25 cellular contexts compared by ENCODE assay signal in the genomic region with DNA sequence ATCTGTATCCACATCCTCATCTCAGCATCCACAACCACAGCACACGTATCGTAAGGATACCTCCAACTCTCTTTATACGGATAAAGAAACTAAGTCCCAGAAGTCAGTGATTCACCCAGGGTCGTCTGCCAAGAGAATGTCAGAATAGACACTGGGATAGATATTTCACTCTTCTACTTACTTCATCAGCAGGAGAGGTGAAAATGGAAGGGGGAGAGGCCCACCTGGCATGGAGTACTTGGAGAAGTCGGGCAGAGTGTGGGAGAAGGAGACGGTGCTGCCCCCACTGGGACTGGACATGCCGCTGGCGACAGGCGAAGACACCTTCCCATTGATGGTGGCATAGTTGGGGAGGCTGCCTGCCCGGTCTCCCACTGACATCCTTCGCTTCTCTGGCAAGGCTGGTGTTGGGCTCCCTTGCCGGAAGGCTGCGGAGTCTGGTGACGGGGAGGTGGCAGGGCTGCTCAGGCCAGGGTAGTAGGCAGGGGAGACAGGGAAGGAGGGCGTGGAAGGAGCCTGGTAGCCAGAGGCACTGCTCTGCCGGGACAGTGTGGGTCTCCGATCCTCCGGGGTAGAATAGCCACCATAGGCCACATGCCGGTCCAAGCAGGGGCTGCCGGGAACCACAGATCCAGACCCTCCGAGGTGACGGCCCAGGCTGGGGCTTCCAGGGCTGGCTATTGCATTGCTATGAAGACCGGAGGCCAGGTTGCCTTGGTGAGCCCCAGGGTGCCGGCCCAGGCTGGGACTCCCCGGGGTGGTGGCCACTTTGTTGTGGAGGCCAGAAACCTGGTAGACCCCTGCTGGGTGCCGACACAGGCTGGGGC.
DNase-seq lines count a peak whose midpoint lies in the region; ATAC-seq and TF ChIP-seq lines count a peak whose summit lies in the region.
"Had no signal": no experiment of that assay in that cellular context is flagged by ENCODE, and none has a peak within 500 bp of the region (broad histone marks: within the 10 kb centered on the region; RNA-seq: fewer than 3 reads in every experiment).

No MANE protein-coding gene starts in this region.

- peak overlapping the region; percentile 39 to 53 for H3K27ac ChIP-seq in coronary artery
- peak overlapping the region; percentile 46 to 56 for H3K27ac ChIP-seq in right atrium auricular region
- H3K27ac ChIP-seq in osteoblast (ENCODE audit: low read depth, low read length) = no peak overlapping the region
- peak overlapping the region; percentile 61 to 64 for H3K27ac ChIP-seq in tibial artery
- H3K27ac ChIP-seq: VCaP had no signal

- POLR2A ChIA-PET in GM10248 (lab: Yijun Ruan, JAX) = no interaction called here

- no peak for ATAC-seq in GM19397 (IDR thresholded peaks at IDR 0.05; ENCODE audit: unreplicated experiment)
- ATAC-seq in T-helper 17 cell = no peak

- H3K36me3 Mint-ChIP-seq in T-helper 17 cell (ENCODE audit: low read depth) = no peaks in the 10 kb centered on the region

- H3K4me1 Mint-ChIP-seq in T-helper 17 cell = no peaks in the 10 kb centered on the region

- H3K27me3 Mint-ChIP-seq in T-helper 17 cell = peaks cover 38% of the 10 kb centered on the region
- H3K27me3 Mint-ChIP-seq: activated T-cell treated with anti-CD3 and anti-CD28 coated beads, Interleukin-2, amount 50 U/mL, for 24 hours; CD4-positive, alpha-beta T cell; dendritic cell treated with granulocyte-macrophage colony-stimulating factor and Interleukin-4, amounts not matched to agents 40 ng/mL and 50 ng/mL, for 4 days had no signal

- no peak for DNase-seq in coronary artery (ENCODE audit: low spot score)
- no peak for DNase-seq in right atrium auricular region (ENCODE audit: low spot score)
- DNase-seq in osteoblast (ENCODE audit: insufficient read length, low spot score, missing footprints) = peak; percentile 71
- no peak for DNase-seq in tibial artery
- DNase-seq in GM10248 (ENCODE audit: extremely low spot score) = no peak
- DNase-seq in T-helper 17 cell = no peak
- DNase-seq in stimulated activated CD8-positive, alpha-beta memory T cell treated with anti-CD3 and anti-CD28 coated beads, Interleukin-4, amount 100 ng/mL, for 48 hours = no peak
- DNase-seq: activated CD4-positive, alpha-beta T cell treated with anti-CD3 and anti-CD28 coated beads for 48 hours; activated naive CD4-positive, alpha-beta T cell; activated T-cell treated with anti-CD3 and anti-CD28 coated beads, Interleukin-2, amount 50 U/mL, for 24 hours; CD4-positive, alpha-beta T cell; HCEC 1CT; midbrain; NCI-H1105 treated with DMSO at 0.1 percent for 48 hours; NCI-H2029; NCI-H226; NCI-H774; small intestine; stimulated activated CD4-positive, alpha-beta T cell treated with anti-CD3 and anti-CD28 coated beads, Interleukin-4, amount 100 ng/mL, for 24 hours; stimulated activated naive CD4-positive, alpha-beta T cell treated with Interleukin-2 at 50 U/mL for 16 hours had no signal

- H3K9me3 ChIP-seq in right atrium auricular region = no peaks in the 10 kb centered on the region
- no peaks in the 10 kb centered on the region for H3K9me3 ChIP-seq in osteoblast (ENCODE audit: low read depth, low read length)
- H3K9me3 ChIP-seq in tibial artery = no peaks in the 10 kb centered on the region
- no peaks in the 10 kb centered on the region for H3K9me3 ChIP-seq in T-helper 17 cell (ENCODE audit: control insufficient read depth, low read length, poor library complexity, severe bottlenecking)
- H3K9me3 ChIP-seq: tibial nerve had no signal

- H2AFZ ChIP-seq in osteoblast (ENCODE audit: low read length) = no peak overlapping the region

- no peaks in the 10 kb centered on the region for H3K79me2 ChIP-seq in osteoblast (ENCODE audit: insufficient read depth, low read length)

- H3K27ac Mint-ChIP-seq in T-helper 17 cell = no peak overlapping the region
- H3K27ac Mint-ChIP-seq: activated T-cell treated with anti-CD3 and anti-CD28 coated beads, Interleukin-2, amount 50 U/mL, for 24 hours; CD4-positive, alpha-beta T cell; dendritic cell treated with granulocyte-macrophage colony-stimulating factor and Interleukin-4, amounts not matched to agents 40 ng/mL and 50 ng/mL, for 4 days; T-helper 2 cell treated with Interferon-gamma antibody and Interleukin-4, amounts not matched to agents 5 μg/mL and 100 μg/mL, for 36 hours had no signal

- H3K4me3 ChIP-seq in coronary artery (no peak overlapping the region), right atrium auricular region (no peak overlapping the region), osteoblast (ENCODE audit: insufficient read depth, low read length) (no peak overlapping the region), tibial artery (no peak overlapping the region)
- H3K4me3 ChIP-seq: tibial nerve had no signal

- H3K4me2 ChIP-seq in osteoblast (ENCODE audit: insufficient read depth, low read length) = no peak overlapping the region

- no peak for TF ChIP-seq CTCF in coronary artery (IDR thresholded peaks at IDR 0.05)
- TF ChIP-seq CTCF in right atrium auricular region (IDR thresholded peaks at IDR 0.05) = no peak
- TF ChIP-seq CTCF in osteoblast (IDR thresholded peaks at IDR 0.05; ENCODE audit: extremely low read depth, low read depth, low read length) = no peak
- TF ChIP-seq CTCF in tibial artery (IDR thresholded peaks at IDR 0.05) = no peak
- TF ChIP-seq CTCF in GM10248 (IDR thresholded peaks at IDR 0.05; ENCODE audit: control extremely low read depth, extremely low read depth, low read depth, missing control alignments) = no peak

- H3K4me3 Mint-ChIP-seq in T-helper 17 cell = no peak overlapping the region
- H3K4me3 Mint-ChIP-seq: activated T-cell treated with anti-CD3 and anti-CD28 coated beads, Interleukin-2, amount 50 U/mL, for 24 hours; CD4-positive, alpha-beta T cell; dendritic cell treated with granulocyte-macrophage colony-stimulating factor and Interleukin-4, amounts not matched to agents 40 ng/mL and 50 ng/mL, for 4 days; T-helper 2 cell treated with Interferon-gamma antibody and Interleukin-4, amounts not matched to agents 5 μg/mL and 100 μg/mL, for 36 hours had no signal

- H4K20me1 ChIP-seq in osteoblast (ENCODE audit: insufficient read depth, low read length) = peaks cover 20% of the 10 kb centered on the region

- intact Hi-C loops in tibial artery (cut with DNase I; ENCODE audit: low total_unique reads) = no loop called here

- H3K36me3 ChIP-seq in right atrium auricular region = peaks cover 97% of the 10 kb centered on the region
- H3K36me3 ChIP-seq in osteoblast (ENCODE audit: insufficient read depth, low read length) = peaks cover 90% of the 10 kb centered on the region
- peaks cover 100% of the 10 kb centered on the region in 3 donors for H3K36me3 ChIP-seq in tibial artery

- H3K27me3 ChIP-seq in right atrium auricular region (no peaks in the 10 kb centered on the region), osteoblast (ENCODE audit: insufficient read depth, low read length) (no peaks in the 10 kb centered on the region), tibial artery (no peaks in the 10 kb centered on the region)
- H3K27me3 ChIP-seq: tibial nerve had no signal

- CTCF ChIA-PET in GM10248 (lab: Yijun Ruan, JAX) = no interaction called here

- H3K4me1 ChIP-seq in right atrium auricular region (peaks cover 0 to 73% of the 10 kb centered on the region in 2 donors), osteoblast (ENCODE audit: insufficient read depth, low read length) (peaks cover 8% of the 10 kb centered on the region), tibial artery (peaks cover 3 to 78% (median 55%) of the 10 kb centered on the region in 4 donors)
